14 cellular contexts compared by ENCODE assay signal in the genomic region with DNA sequence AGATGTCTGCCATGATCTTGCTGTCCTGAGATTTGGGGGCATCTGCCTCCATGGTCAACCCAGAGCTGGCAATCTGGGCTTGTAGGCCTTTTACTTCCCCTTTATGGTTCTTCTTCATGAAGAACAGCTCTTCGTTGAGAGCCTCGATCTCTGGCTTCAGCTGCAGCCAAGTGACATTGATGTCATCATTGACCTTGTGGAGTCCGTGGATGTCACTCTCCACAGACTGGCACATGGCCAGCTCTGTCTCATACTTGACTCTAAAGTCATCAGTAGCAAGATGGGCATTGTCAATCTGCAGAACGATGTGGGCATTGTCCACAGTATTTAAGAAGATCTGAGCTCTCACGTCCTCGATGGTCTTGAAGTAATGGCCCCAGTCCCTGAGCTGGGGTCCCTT. TPM values are rescaled to one million over a fixed set of nuclear protein-coding genes. Genes with fewer than 3 reads are reported as not detected.
A peak's percentile ranks its signal among the peaks of the same experiment; 100 is the strongest.
DNase-seq lines count a peak whose midpoint lies in the region; ATAC-seq lines count a peak whose summit lies in the region.
"Had no signal": no experiment of that assay in that cellular context is flagged by ENCODE, and none has a peak within 500 bp of the region (broad histone marks: within the 10 kb centered on the region; RNA-seq: fewer than 3 reads in every experiment).

No MANE protein-coding gene starts in this region.

- H3K4me3 Mint-ChIP-seq in activated CD4-positive, alpha-beta memory T cell treated with anti-CD3 and anti-CD28 coated beads for 36 hours = no peak overlapping the region
- no peak overlapping the region for H3K4me3 Mint-ChIP-seq in activated CD4-positive, alpha-beta memory T cell treated with anti-CD3 and anti-CD28 coated beads, Interleukin-2, amount 10 ng/mL, durations not matched to agents 7 days and 5 days
- no peak overlapping the region for H3K4me3 Mint-ChIP-seq in dendritic cell treated with granulocyte-macrophage colony-stimulating factor and Interleukin-4, amounts not matched to agents 40 ng/mL and 50 ng/mL, for 4 days
- H3K4me3 Mint-ChIP-seq: activated B cell treated with CpG ODN at 0.5 μM for 24 hours had no signal

- ATAC-seq in GM19351 (IDR thresholded peaks at IDR 0.05; ENCODE audit: unreplicated experiment) = no peak
- ATAC-seq: PC-3, SK-N-SH treated with all-trans-retinoic acid at 6 μM for 48 hours had no signal

- H3K36me3 Mint-ChIP-seq in activated CD4-positive, alpha-beta memory T cell treated with anti-CD3 and anti-CD28 coated beads for 36 hours = peaks cover 34% of the 10 kb centered on the region
- peaks cover 54% of the 10 kb centered on the region for H3K36me3 Mint-ChIP-seq in activated CD4-positive, alpha-beta memory T cell treated with anti-CD3 and anti-CD28 coated beads, Interleukin-2, amount 10 ng/mL, durations not matched to agents 7 days and 5 days (ENCODE audit: low read depth)
- peaks cover 45% of the 10 kb centered on the region for H3K36me3 Mint-ChIP-seq in dendritic cell treated with granulocyte-macrophage colony-stimulating factor and Interleukin-4, amounts not matched to agents 40 ng/mL and 50 ng/mL, for 4 days (ENCODE audit: low read depth)

- peaks cover 74% of the 10 kb centered on the region for H3K4me1 Mint-ChIP-seq in activated CD4-positive, alpha-beta memory T cell treated with anti-CD3 and anti-CD28 coated beads for 36 hours (ENCODE audit: low read depth)
- H3K4me1 Mint-ChIP-seq in activated CD4-positive, alpha-beta memory T cell treated with anti-CD3 and anti-CD28 coated beads, Interleukin-2, amount 10 ng/mL, durations not matched to agents 7 days and 5 days = peaks cover 71% of the 10 kb centered on the region
- peaks cover 72% of the 10 kb centered on the region for H3K4me1 Mint-ChIP-seq in dendritic cell treated with granulocyte-macrophage colony-stimulating factor and Interleukin-4, amounts not matched to agents 40 ng/mL and 50 ng/mL, for 4 days (ENCODE audit: low read depth)

- intact Hi-C loops in activated CD4-positive, alpha-beta memory T cell treated with anti-CD3 and anti-CD28 coated beads for 36 hours (cut with micrococcal nuclease) = no loop called here
- intact Hi-C loops in dendritic cell treated with granulocyte-macrophage colony-stimulating factor and Interleukin-4, amounts not matched to agents 40 ng/mL and 50 ng/mL, for 4 days (cut with micrococcal nuclease) = no loop called here
- intact Hi-C loops in posterior vena cava (cut with DNase I) = no loop called here

- CTCF ChIA-PET in activated CD4-positive, alpha-beta memory T cell treated with anti-CD3 and anti-CD28 coated beads for 36 hours (lab: Charles Lee) = interaction anchor here (0.9 to 2.4 kb wide), 2 partner anchors 135 to 141 kb away, joined by 3 to 13 read pairs; no protein-coding TSS in a partner anchor
- CTCF ChIA-PET in activated CD4-positive, alpha-beta memory T cell treated with anti-CD3 and anti-CD28 coated beads, Interleukin-2, amount 10 ng/mL, durations not matched to agents 7 days and 5 days (lab: Charles Lee) = interaction anchor here (0.8 to 3.6 kb wide), 3 partner anchors 66 to 141 kb away, joined by 3 to 22 read pairs (median 4); no protein-coding TSS in a partner anchor

- no peaks in the 10 kb centered on the region for H3K9me3 Mint-ChIP-seq in activated CD4-positive, alpha-beta memory T cell treated with anti-CD3 and anti-CD28 coated beads for 36 hours
- H3K9me3 Mint-ChIP-seq in activated CD4-positive, alpha-beta memory T cell treated with anti-CD3 and anti-CD28 coated beads, Interleukin-2, amount 10 ng/mL, durations not matched to agents 7 days and 5 days = no peaks in the 10 kb centered on the region
- no peaks in the 10 kb centered on the region for H3K9me3 Mint-ChIP-seq in dendritic cell treated with granulocyte-macrophage colony-stimulating factor and Interleukin-4, amounts not matched to agents 40 ng/mL and 50 ng/mL, for 4 days
- H3K9me3 Mint-ChIP-seq: activated B cell treated with CpG ODN at 0.5 μM for 24 hours had no signal

- POLR2A ChIA-PET in activated CD4-positive, alpha-beta memory T cell treated with anti-CD3 and anti-CD28 coated beads for 36 hours (lab: Charles Lee) = interaction anchor here (0.9 kb wide), 1 partner anchor 141 kb away, joined by 3 read pairs; no protein-coding TSS in a partner anchor
- POLR2A ChIA-PET in activated CD4-positive, alpha-beta memory T cell treated with anti-CD3 and anti-CD28 coated beads, Interleukin-2, amount 10 ng/mL, durations not matched to agents 7 days and 5 days (lab: Charles Lee) = interaction anchor here (0.9 to 2.4 kb wide), 8 partner anchors 8 to 141 kb away, joined by 3 to 10 read pairs (median 5); no protein-coding TSS in a partner anchor

- DNase-seq in activated CD4-positive, alpha-beta memory T cell treated with anti-CD3 and anti-CD28 coated beads for 36 hours = no peak
- DNase-seq in activated CD4-positive, alpha-beta memory T cell treated with anti-CD3 and anti-CD28 coated beads, Interleukin-2, amount 10 ng/mL, durations not matched to agents 7 days and 5 days = no peak
- peak; percentile 67 for DNase-seq in MV-4-11 (lab: John Stamatoyannopoulos, UW)
- peak; percentile 66 for DNase-seq in posterior vena cava (ENCODE audit: low spot score)
- no peak for DNase-seq in 8988T
- no peak for DNase-seq in DMS153 (lab: John Stamatoyannopoulos, UW)
- DNase-seq: activated B cell treated with CpG ODN at 0.5 μM for 24 hours, NCI-H2029, NCI-H524 treated with DMSO at 0.1 percent for 48 hours, PC-3, trophoblast cell had no signal

- H3K27me3 Mint-ChIP-seq in activated CD4-positive, alpha-beta memory T cell treated with anti-CD3 and anti-CD28 coated beads for 36 hours = no peaks in the 10 kb centered on the region
- no peaks in the 10 kb centered on the region for H3K27me3 Mint-ChIP-seq in activated CD4-positive, alpha-beta memory T cell treated with anti-CD3 and anti-CD28 coated beads, Interleukin-2, amount 10 ng/mL, durations not matched to agents 7 days and 5 days
- no peaks in the 10 kb centered on the region for H3K27me3 Mint-ChIP-seq in dendritic cell treated with granulocyte-macrophage colony-stimulating factor and Interleukin-4, amounts not matched to agents 40 ng/mL and 50 ng/mL, for 4 days
- H3K27me3 Mint-ChIP-seq: activated B cell treated with CpG ODN at 0.5 μM for 24 hours had no signal

- H3K27ac Mint-ChIP-seq in activated CD4-positive, alpha-beta memory T cell treated with anti-CD3 and anti-CD28 coated beads for 36 hours = peak overlapping the region; percentile 64
- no peak overlapping the region for H3K27ac Mint-ChIP-seq in activated CD4-positive, alpha-beta memory T cell treated with anti-CD3 and anti-CD28 coated beads, Interleukin-2, amount 10 ng/mL, durations not matched to agents 7 days and 5 days
- peak overlapping the region; percentile 70 for H3K27ac Mint-ChIP-seq in dendritic cell treated with granulocyte-macrophage colony-stimulating factor and Interleukin-4, amounts not matched to agents 40 ng/mL and 50 ng/mL, for 4 days

RNA-seq across cellular contexts. Expression of a gene that starts 29.2 kb away (rescaled TPM):
- total RNA-seq in activated CD4-positive, alpha-beta memory T cell treated with anti-CD3 and anti-CD28 coated beads for 36 hours = 100 to 1,000 TPM; 292 to 294 TPM
- 100 to 1,000 TPM; 219 to 221 TPM for total RNA-seq in activated CD4-positive, alpha-beta memory T cell treated with anti-CD3 and anti-CD28 coated beads, Interleukin-2, amount 10 ng/mL, durations not matched to agents 7 days and 5 days
- total RNA-seq in posterior vena cava = 100 to 1,000 TPM; 187 to 227 TPM

Comparison
In these comparisons a context has a peak if more than half of its experiments do, and no peak if none do; other contexts are left out.
1. DNase-seq: peak in MV-4-11 (single experiment) and posterior vena cava (single experiment); none in activated CD4-positive, alpha-beta memory T cell treated with anti-CD3 and anti-CD28 coated beads for 36 hours (single experiment), activated CD4-positive, alpha-beta memory T cell treated with anti-CD3 and anti-CD28 coated beads, Interleukin-2, amount 10 ng/mL, durations not matched to agents 7 days and 5 days (single experiment), 8988T (single experiment) and DMS153 (single experiment).